ENCODE assay signal across 8 cellular contexts in the genomic region with DNA sequence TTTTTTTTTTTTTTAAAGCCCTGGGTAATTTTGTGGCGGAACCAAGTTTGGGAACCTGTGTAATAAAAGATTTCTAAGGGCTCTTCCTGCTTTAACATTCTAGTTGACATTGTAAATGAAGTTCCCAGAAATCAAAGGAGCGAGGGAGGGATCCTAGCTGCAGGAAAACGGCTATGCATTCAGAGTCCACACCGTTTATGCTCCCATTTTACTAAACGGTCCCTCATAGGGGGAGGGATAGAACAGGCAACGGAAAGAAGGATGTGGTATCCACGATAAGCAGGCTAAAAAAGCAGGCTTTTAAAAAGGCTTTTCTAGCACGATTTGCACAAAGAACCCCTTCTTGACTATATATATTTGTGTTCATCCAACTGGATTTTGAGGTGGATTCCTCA. TPM values are rescaled to one million over a fixed set of nuclear protein-coding genes. Genes with fewer than 3 reads are reported as not detected.
DNase-seq lines count a peak whose midpoint lies in the region; ATAC-seq, FAIRE-seq and TF ChIP-seq lines count a peak whose summit lies in the region.

No MANE protein-coding gene starts in this region.

- H3K9me3 Mint-ChIP-seq in CD4-positive, CD25-positive, alpha-beta regulatory T cell, result no peaks in the 10 kb centered on the region
- H3K9me3 Mint-ChIP-seq in activated T-helper 17 cell treated with anti-CD3 and anti-CD28 coated beads, Interleukin-2, amount 50 U/mL, for 72 hours, result no peaks in the 10 kb centered on the region

- no peak for ATAC-seq in CD4-positive, CD25-positive, alpha-beta regulatory T cell (ENCODE audit: low read depth in 2 of 2)
- ATAC-seq in HG03159 (IDR thresholded peaks at IDR 0.05; ENCODE audit: unreplicated experiment) (peak; percentile 4), GM19452 (IDR thresholded peaks at IDR 0.05; ENCODE audit: unreplicated experiment) (no peak)
- ATAC-seq in activated T-helper 17 cell treated with anti-CD3 and anti-CD28 coated beads, Interleukin-2, amount 50 U/mL, for 72 hours (replicated peaks), result peak; percentile 34

- H3K9me2 ChIP-seq in hepatocyte (replicated peaks; ENCODE audit: insufficient read depth), result no peaks in the 10 kb centered on the region

- H3K36me3 Mint-ChIP-seq in CD4-positive, CD25-positive, alpha-beta regulatory T cell, result peaks cover 3% of the 10 kb centered on the region
- H3K36me3 Mint-ChIP-seq in activated T-helper 17 cell treated with anti-CD3 and anti-CD28 coated beads, Interleukin-2, amount 50 U/mL, for 72 hours (ENCODE audit: low read depth), result no peaks in the 10 kb centered on the region

- H3K27ac Mint-ChIP-seq in CD4-positive, CD25-positive, alpha-beta regulatory T cell, result peak overlapping the region; percentile 85 to 93 (median 92)
- H3K27ac Mint-ChIP-seq in activated T-helper 17 cell treated with anti-CD3 and anti-CD28 coated beads, Interleukin-2, amount 50 U/mL, for 72 hours, result peak overlapping the region; percentile 80

- 5% methylated on average over 8 of the region's 8 CpGs for WGBS in hepatocyte (ENCODE audit: low lambda C conversion rate, missing lambda C conversion rate)
- 2 to 5% (median 5%) methylated on average over 8 of the region's 8 CpGs for WGBS in small intestine, 3 donors

- H3K27ac ChIP-seq in CD4-positive, CD25-positive, alpha-beta regulatory T cell (ENCODE audit: insufficient read depth, low read length, poor library complexity, severe bottlenecking), result peak overlapping the region; percentile 55
- H3K27ac ChIP-seq in hepatocyte, result peak overlapping the region; percentile 88
- peak overlapping the region; percentile 74 to 86 for H3K27ac ChIP-seq in small intestine (ENCODE audit: low read depth in 1 of 2, low read length in 1 of 2)

- H3K4me1 Mint-ChIP-seq in CD4-positive, CD25-positive, alpha-beta regulatory T cell, result peaks cover 18 to 51% (median 33%) of the 10 kb centered on the region in 4 donors
- peaks cover 14% of the 10 kb centered on the region for H3K4me1 Mint-ChIP-seq in activated T-helper 17 cell treated with anti-CD3 and anti-CD28 coated beads, Interleukin-2, amount 50 U/mL, for 72 hours

- no peak for DNase-seq in CD4-positive, CD25-positive, alpha-beta regulatory T cell
- no peak for DNase-seq in hepatocyte (ENCODE audit: low spot score)
- DNase-seq in small intestine, result peak; percentile 28
- no peak for DNase-seq in GM13977 (ENCODE audit: low spot score)
- no peak for DNase-seq in GM19240 (ENCODE audit: insufficient read length, low spot score)

- H3K4me2 ChIP-seq in hepatocyte, result peak overlapping the region; percentile 78

- FAIRE-seq in small intestine (lab: Jason Lieb, UNC), result no peak

- H3K4me3 ChIP-seq in CD4-positive, CD25-positive, alpha-beta regulatory T cell (ENCODE audit: low read depth, low read length), result peak overlapping the region; percentile 95
- peak overlapping the region; percentile 86 for H3K4me3 ChIP-seq in hepatocyte
- H3K4me3 ChIP-seq in small intestine (ENCODE audit: low read depth in 1 of 2, low read length in 2 of 2), result peak overlapping the region; percentile 71 to 79

- H3K79me2 ChIP-seq in hepatocyte, result peaks cover 47% of the 10 kb centered on the region

- TF ChIP-seq CTCF in hepatocyte (IDR thresholded peaks at IDR 0.05; ENCODE audit: poor library complexity) (no peak), GM13977 (IDR thresholded peaks at IDR 0.05; ENCODE audit: extremely low read depth, insufficient read depth, missing control alignments) (no peak)

- H3K4me1 ChIP-seq in CD4-positive, CD25-positive, alpha-beta regulatory T cell (ENCODE audit: control insufficient read depth, insufficient read depth, low read length, poor library complexity, severe bottlenecking), result peaks cover 13% of the 10 kb centered on the region
- no peaks in the 10 kb centered on the region for H3K4me1 ChIP-seq in hepatocyte (ENCODE audit: insufficient read depth)
- H3K4me1 ChIP-seq in small intestine (ENCODE audit: control insufficient read depth in 2 of 2, insufficient read depth in 1 of 2, low read depth in 1 of 2, low read length in 1 of 2), result peaks cover 0 to 2% of the 10 kb centered on the region in 2 donors

- H4K20me1 ChIP-seq in hepatocyte (ENCODE audit: insufficient read depth, poor library complexity, severe bottlenecking), result no peaks in the 10 kb centered on the region

- peaks cover 6% of the 10 kb centered on the region for H3K27me3 ChIP-seq in CD4-positive, CD25-positive, alpha-beta regulatory T cell (ENCODE audit: control insufficient read depth, insufficient read depth, low read length)
- H3K27me3 ChIP-seq in hepatocyte, result no peaks in the 10 kb centered on the region
- H3K27me3 ChIP-seq in small intestine (ENCODE audit: control insufficient read depth in 2 of 2, insufficient read depth in 2 of 2, low read length in 2 of 2), result no peaks in the 10 kb centered on the region

- no peaks in the 10 kb centered on the region for H3K9me3 ChIP-seq in CD4-positive, CD25-positive, alpha-beta regulatory T cell (ENCODE audit: control insufficient read depth in 2 of 2, low read length in 2 of 2)
- no peaks in the 10 kb centered on the region for H3K9me3 ChIP-seq in hepatocyte (ENCODE audit: low read depth)
- no peaks in the 10 kb centered on the region for H3K9me3 ChIP-seq in small intestine (ENCODE audit: control insufficient read depth, low read depth)

- peaks cover 5% of the 10 kb centered on the region for H3K27me3 Mint-ChIP-seq in CD4-positive, CD25-positive, alpha-beta regulatory T cell
- H3K27me3 Mint-ChIP-seq in activated T-helper 17 cell treated with anti-CD3 and anti-CD28 coated beads, Interleukin-2, amount 50 U/mL, for 72 hours, result no peaks in the 10 kb centered on the region

- H3K36me3 ChIP-seq in CD4-positive, CD25-positive, alpha-beta regulatory T cell (ENCODE audit: control insufficient read depth, insufficient read depth, low read length), result peaks cover 9% of the 10 kb centered on the region
- H3K36me3 ChIP-seq in hepatocyte (replicated peaks; ENCODE audit: insufficient read depth, low read depth) (no peaks in the 10 kb centered on the region), small intestine (ENCODE audit: control insufficient read depth in 2 of 2, insufficient read depth in 2 of 2, low read length in 2 of 2) (no peaks in the 10 kb centered on the region)

- H3K4me3 Mint-ChIP-seq in CD4-positive, CD25-positive, alpha-beta regulatory T cell, result peak overlapping the region; percentile 89 to 93 (median 92)
- peak overlapping the region; percentile 83 for H3K4me3 Mint-ChIP-seq in activated T-helper 17 cell treated with anti-CD3 and anti-CD28 coated beads, Interleukin-2, amount 50 U/mL, for 72 hours

- H2AFZ ChIP-seq in hepatocyte, result peak overlapping the region; percentile 89

- in situ Hi-C loops in GM13977 (cut with MboI; ENCODE audit: low pct_unique_long_range_greater_than_20kb, low sequenced_read_pairs, unreplicated experiment), result no loop called here

RNA-seq across cellular contexts. Expression of a gene that starts 0.6 kb away (rescaled TPM):
- total RNA-seq in CD4-positive, CD25-positive, alpha-beta regulatory T cell, result 13.0 TPM
- polyA plus RNA-seq in CD4-positive, CD25-positive, alpha-beta regulatory T cell, result 10 to 100 TPM; 11.6 to 15.6 (median 14.8) TPM
- total RNA-seq in activated T-helper 17 cell treated with anti-CD3 and anti-CD28 coated beads, Interleukin-2, amount 50 U/mL, for 72 hours, result 1 to 10 TPM; 2.1 to 4.3 TPM
- 37.2 and 38.6 TPM in 2 replicates for total RNA-seq in hepatocyte
- 25.9 and 35.5 TPM in 2 replicates for polyA plus RNA-seq in hepatocyte
- 10 to 100 TPM; 15.9 to 26.6 (median 17.2) TPM for polyA plus RNA-seq in small intestine

RNA-seq across cellular contexts. Expression of a gene that starts 35.7 kb away (rescaled TPM):
- total RNA-seq in CD4-positive, CD25-positive, alpha-beta regulatory T cell, result not detected
- under 1 TPM in 1 of 4 donors, not detected in 3; 0.06 TPM for polyA plus RNA-seq in CD4-positive, CD25-positive, alpha-beta regulatory T cell
- total RNA-seq in activated T-helper 17 cell treated with anti-CD3 and anti-CD28 coated beads, Interleukin-2, amount 50 U/mL, for 72 hours, result not detected
- total RNA-seq in hepatocyte, result 0.43 TPM in 1 of 2 replicates, not detected in the other
- polyA plus RNA-seq in hepatocyte, result 1.1 TPM in 1 of 2 replicates, not detected in the other
- under 1 TPM in 1 of 3 donors, not detected in 2; 0.06 TPM for polyA plus RNA-seq in small intestine

RNA-seq across cellular contexts. Expression of a gene that starts 56.8 kb away (rescaled TPM):
- 22.1 TPM for total RNA-seq in CD4-positive, CD25-positive, alpha-beta regulatory T cell
- 10 to 100 TPM; 55.1 to 79.1 (median 66.9) TPM for polyA plus RNA-seq in CD4-positive, CD25-positive, alpha-beta regulatory T cell
- 10 to 100 TPM; 59.1 to 81.9 TPM for total RNA-seq in activated T-helper 17 cell treated with anti-CD3 and anti-CD28 coated beads, Interleukin-2, amount 50 U/mL, for 72 hours
- 75.5 and 97.0 TPM in 2 replicates for total RNA-seq in hepatocyte
- polyA plus RNA-seq in hepatocyte (105 and 113 TPM in 2 replicates), small intestine (10 to 100 TPM; 56.7 to 75.0 (median 69.1) TPM)

Comparison
In these comparisons a context has a peak if more than half of its experiments do, and no peak if none do; other contexts are left out.
1. ATAC-seq: peak in HG03159 (single experiment) and activated T-helper 17 cell treated with anti-CD3 and anti-CD28 coated beads, Interleukin-2, amount 50 U/mL, for 72 hours (single experiment); none in CD4-positive, CD25-positive, alpha-beta regulatory T cell (0 of 2) and GM19452 (single experiment).
2. Peak in every context shown above with its lines, with median percentiles within 50 percentile points of each other: H3K27ac ChIP-seq and H3K4me3 ChIP-seq.